ENCODE assay signal across 26 cellular contexts in genomic region chrX:44456685-44457084, GRCh38.
"Had no signal": no experiment of that assay in that cellular context is flagged by ENCODE, and none has a peak within 500 bp of the region (broad histone marks: within the 10 kb centered on the region; RNA-seq: fewer than 3 reads in every experiment).

No MANE protein-coding gene starts in this region.

- H3K27me3 Mint-ChIP-seq: naive thymus-derived CD4-positive, alpha-beta T cell; type B pancreatic cell had no signal

- H3K4me1 Mint-ChIP-seq: naive thymus-derived CD4-positive, alpha-beta T cell; nephron; stimulated activated effector memory CD8-positive, alpha-beta T cell treated with anti-CD3 and anti-CD28 coated beads, Interleukin-12 subunit alpha, Interleukin-12 subunit beta, amount 100 ng/mL, for 72 hours had no signal

- H3K9ac ChIP-seq: neural progenitor cell had no signal

- H3K36me3 Mint-ChIP-seq: naive thymus-derived CD4-positive, alpha-beta T cell; neural progenitor cell; stimulated activated effector memory CD8-positive, alpha-beta T cell treated with anti-CD3 and anti-CD28 coated beads, Interleukin-12 subunit alpha, Interleukin-12 subunit beta, amount 100 ng/mL, for 72 hours; type B pancreatic cell had no signal

- H3K27me3 ChIP-seq: esophagus muscularis mucosa, neural progenitor cell, sigmoid colon, stomach, thyroid gland had no signal

- FAIRE-seq: endometrium, kidney had no signal

- H3K4me1 ChIP-seq: esophagus muscularis mucosa, left lung, psoas muscle, sigmoid colon, stomach, thyroid gland had no signal

- H3K9me3 Mint-ChIP-seq: effector memory CD8-positive, alpha-beta T cell; stimulated activated effector memory CD8-positive, alpha-beta T cell treated with anti-CD3 and anti-CD28 coated beads, Interleukin-12 subunit alpha, Interleukin-12 subunit beta, amount 100 ng/mL, for 72 hours; type B pancreatic cell had no signal

- H3K4me3 Mint-ChIP-seq: effector memory CD8-positive, alpha-beta T cell; naive thymus-derived CD4-positive, alpha-beta T cell; nephron; neural progenitor cell; stimulated activated effector memory CD8-positive, alpha-beta T cell treated with anti-CD3 and anti-CD28 coated beads, Interleukin-12 subunit alpha, Interleukin-12 subunit beta, amount 100 ng/mL, for 72 hours; type B pancreatic cell had no signal

- H2AFZ ChIP-seq: neural progenitor cell had no signal

- H3K9me3 ChIP-seq: esophagus muscularis mucosa, left lung, psoas muscle, sigmoid colon, thyroid gland had no signal

- H3K4me3 ChIP-seq: esophagus muscularis mucosa, left lung, neural progenitor cell, psoas muscle, sigmoid colon, stomach, thyroid gland had no signal

- H3K27ac ChIP-seq: esophagus muscularis mucosa, left lung, neural progenitor cell, psoas muscle, sigmoid colon, stomach, thyroid gland had no signal

- ATAC-seq: effector memory CD8-positive, alpha-beta T cell; left cardiac atrium; left lung; naive thymus-derived CD4-positive, alpha-beta T cell; psoas muscle; right cardiac atrium; stimulated activated effector memory CD8-positive, alpha-beta T cell treated with anti-CD3 and anti-CD28 coated beads, Interleukin-12 subunit alpha, Interleukin-12 subunit beta, amount 100 ng/mL, for 72 hours had no signal

- H3K4me2 ChIP-seq: neural progenitor cell had no signal

- H3K27ac Mint-ChIP-seq: effector memory CD8-positive, alpha-beta T cell; naive thymus-derived CD4-positive, alpha-beta T cell; nephron; neural progenitor cell; stimulated activated effector memory CD8-positive, alpha-beta T cell treated with anti-CD3 and anti-CD28 coated beads, Interleukin-12 subunit alpha, Interleukin-12 subunit beta, amount 100 ng/mL, for 72 hours; type B pancreatic cell had no signal

- DNase-seq: cortex of kidney; effector memory CD8-positive, alpha-beta T cell; foreskin melanocyte; hypothalamus; kidney; left cardiac atrium; left lung; mesendoderm; midbrain; naive thymus-derived CD4-positive, alpha-beta T cell; nucleus accumbens; posterior cingulate gyrus; psoas muscle; right cardiac atrium; sigmoid colon; stimulated activated CD4-positive, alpha-beta T cell treated with anti-CD3 and anti-CD28 coated beads, Interleukin-2, amount 100 ng/mL, for 24 hours; stimulated activated CD4-positive, alpha-beta T cell treated with anti-CD3 and anti-CD28 coated beads, Interleukin-4, amount 100 ng/mL, for 24 hours; stimulated activated naive CD4-positive, alpha-beta T cell treated with Interleukin-2 at 50 U/mL for 16 hours; stomach; thyroid gland had no signal

- H3K36me3 ChIP-seq: esophagus muscularis mucosa, left lung, neural progenitor cell, sigmoid colon, stomach, thyroid gland had no signal
